In the genomic region with DNA sequence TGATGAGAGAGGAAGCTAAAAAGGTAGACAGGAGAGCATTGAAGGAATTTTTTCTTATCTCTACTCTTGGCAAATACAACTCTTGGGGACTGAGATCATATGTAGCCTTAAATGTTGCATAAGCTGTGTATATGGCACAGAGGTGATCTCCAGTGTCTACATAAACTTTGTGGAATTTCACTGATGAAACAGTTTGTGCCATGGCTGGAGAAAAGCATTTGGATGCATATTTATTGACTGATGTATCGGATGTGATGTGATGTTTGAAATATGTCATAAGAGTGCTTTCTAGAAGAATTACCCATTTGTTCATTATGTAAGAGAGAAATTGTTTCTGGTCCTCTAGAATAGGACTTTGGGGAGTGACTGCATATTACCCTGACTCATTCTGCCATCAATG, we compare ENCODE assay signal across 18 cellular contexts.
A peak's percentile ranks its signal among the peaks of the same experiment; 100 is the strongest.
DNase-seq lines count a peak whose midpoint lies in the region; ATAC-seq, FAIRE-seq and TF ChIP-seq lines count a peak whose summit lies in the region.
"Had no signal": no experiment of that assay in that cellular context is flagged by ENCODE, and none has a peak within 500 bp of the region (broad histone marks: within the 10 kb centered on the region; RNA-seq: fewer than 3 reads in every experiment).

No MANE protein-coding gene starts in this region.

- H3K36me3 Mint-ChIP-seq in naive thymus-derived CD8-positive, alpha-beta T cell, result no peaks in the 10 kb centered on the region
- no peaks in the 10 kb centered on the region for H3K36me3 Mint-ChIP-seq in activated CD4-positive, alpha-beta T cell treated with anti-CD3 and anti-CD28 coated beads for 36 hours (ENCODE audit: low read depth)

- no peaks in the 10 kb centered on the region for H3K36me3 ChIP-seq in HepG2 (replicated peaks in 1 of 2; ENCODE audit: control insufficient read depth in 1 of 2, insufficient read depth in 2 of 2, low read length in 2 of 2)
- H3K36me3 ChIP-seq in right lobe of liver, result no peaks in the 10 kb centered on the region
- H3K36me3 ChIP-seq: HAP-1, Peyer's patch had no signal

- WGBS in HepG2 (ENCODE audit: low lambda C conversion rate), result 0% methylated on average over 1 of the region's 1 CpG
- 88% methylated on average over 1 of the region's 1 CpG for WGBS in right lobe of liver (ENCODE audit: insufficient coverage, low coverage, low lambda C conversion rate, missing lambda C conversion rate)

- in situ Hi-C loops in HepG2 (cut with HindIII; ENCODE audit: extremely low pct_ligation_motif_present, low pct_unique_long_range_greater_than_20kb), result no loop called here

- no peak overlapping the region for H2AFZ ChIP-seq in HepG2 (ENCODE audit: low read length)

- no peaks in the 10 kb centered on the region for H3K4me1 Mint-ChIP-seq in naive thymus-derived CD8-positive, alpha-beta T cell
- H3K4me1 Mint-ChIP-seq in activated CD4-positive, alpha-beta T cell treated with anti-CD3 and anti-CD28 coated beads for 36 hours, result no peaks in the 10 kb centered on the region

- no peaks in the 10 kb centered on the region for H3K27me3 Mint-ChIP-seq in naive thymus-derived CD8-positive, alpha-beta T cell
- H3K27me3 Mint-ChIP-seq in activated CD4-positive, alpha-beta T cell treated with anti-CD3 and anti-CD28 coated beads for 36 hours, result no peaks in the 10 kb centered on the region

- no peaks in the 10 kb centered on the region for H3K79me2 ChIP-seq in HepG2 (ENCODE audit: insufficient read depth, low read length)

- no peak for TF ChIP-seq RAD21 in HepG2 (CRISPR knock-in tag; IDR thresholded peaks at IDR 0.05)

- ATAC-seq in HepG2, result no peak
- no peak for ATAC-seq in right lobe of liver
- peak; percentile 12 for ATAC-seq in foreskin keratinocyte
- ATAC-seq in naive thymus-derived CD8-positive, alpha-beta T cell, result no peak
- ATAC-seq in activated CD4-positive, alpha-beta T cell treated with anti-CD3 and anti-CD28 coated beads for 36 hours, result no peak
- ATAC-seq: K562 had no signal

- POLR2A ChIA-PET in HepG2 (lab: Yijun Ruan, JAX), result no interaction called here
- POLR2A ChIA-PET in naive thymus-derived CD8-positive, alpha-beta T cell (lab: Charles Lee), result no interaction called here
- POLR2A ChIA-PET in activated CD4-positive, alpha-beta T cell treated with anti-CD3 and anti-CD28 coated beads for 36 hours (lab: Charles Lee), result no interaction called here

- CTCF ChIA-PET in HepG2 (lab: Yijun Ruan, JAX; ENCODE audit: low intra/inter-chr PET ratio, low total read pairs), result no interaction called here
- CTCF ChIA-PET in activated CD4-positive, alpha-beta T cell treated with anti-CD3 and anti-CD28 coated beads for 36 hours (lab: Charles Lee), result interaction anchor here (0.6 kb wide), 1 partner anchor 155 kb away, joined by 3 read pairs; no protein-coding TSS in a partner anchor

- no peak for TF ChIP-seq EP300 in HepG2 (IDR thresholded peaks at IDR 0.05; ENCODE audit: low read depth in 2 of 2, low read length in 2 of 2)
- no peak for TF ChIP-seq EP300 in HepG2 (CRISPR knock-in tag; IDR thresholded peaks at IDR 0.05; ENCODE audit: borderline replicate concordance)

- TF ChIP-seq POLR2A in HepG2 (IDR thresholded peaks at IDR 0.05; ENCODE audit: insufficient read depth in 1 of 2, low read depth in 2 of 2, low read length in 2 of 2) (no peak), right lobe of liver (IDR thresholded peaks at IDR 0.05) (no peak), erythroblast (IDR thresholded peaks at IDR 0.05; ENCODE audit: low read length) (no peak)

- H3K4me2 ChIP-seq in HepG2 (ENCODE audit: low read depth, low read length), result no peak overlapping the region

- H3K4me3 Mint-ChIP-seq in naive thymus-derived CD8-positive, alpha-beta T cell, result no peak overlapping the region
- no peak overlapping the region for H3K4me3 Mint-ChIP-seq in activated CD4-positive, alpha-beta T cell treated with anti-CD3 and anti-CD28 coated beads for 36 hours

- no peak overlapping the region for H3K9ac ChIP-seq in HepG2 (ENCODE audit: insufficient read depth, low read depth, low read length)

- DNase-seq in HepG2 (ENCODE audit: low spot score) (peak; percentile 0), right lobe of liver (no peak), amniotic epithelial cell (ENCODE audit: low read depth) (peak; percentile 49), foreskin keratinocyte (peak in 1 of 2 donors; percentile 83), NCI-H1694 (lab: John Stamatoyannopoulos, UW) (no peak), erythroblast (lab: John Stamatoyannopoulos, UW) (no peak)
- no peak for DNase-seq in naive thymus-derived CD8-positive, alpha-beta T cell
- DNase-seq in activated CD4-positive, alpha-beta T cell treated with anti-CD3 and anti-CD28 coated beads for 36 hours, result no peak
- DNase-seq: 8988T, C1 segment of cervical spinal cord, NCI-H1092, NCI-H187 treated with DMSO at 0.1 percent for 48 hours, NCI-H446 treated with DMSO at 0.1 percent for 48 hours, Peyer's patch, SHP77 treated with DMSO at 0.1 percent for 48 hours had no signal

- H3K27me3 ChIP-seq in HepG2 (ENCODE audit: control insufficient read depth in 1 of 2, insufficient read depth in 2 of 2, low read length in 2 of 2), result no peaks in the 10 kb centered on the region
- no peaks in the 10 kb centered on the region for H3K27me3 ChIP-seq in right lobe of liver
- H3K27me3 ChIP-seq in foreskin keratinocyte, result no peaks in the 10 kb centered on the region
- H3K27me3 ChIP-seq: Peyer's patch had no signal

- no TSS peak for BruUV-seq in HepG2 (replicated peaks; lab: Mats Ljungman, UMichigan)

- H3K27ac ChIP-seq in HepG2 (ENCODE audit: extremely low read length, insufficient read depth, low read length), result no peak overlapping the region
- H3K27ac ChIP-seq in right lobe of liver, result no peak overlapping the region
- no peak overlapping the region for H3K27ac ChIP-seq in foreskin keratinocyte
- H3K27ac ChIP-seq: Peyer's patch had no signal

- intact Hi-C loops in HepG2 (cut with micrococcal nuclease; ENCODE audit: unreplicated experiment), result no loop called here
- intact Hi-C loops in right lobe of liver (cut with DNase I), result no loop called here
- intact Hi-C loops in activated CD4-positive, alpha-beta T cell treated with anti-CD3 and anti-CD28 coated beads for 36 hours (cut with DNase I, micrococcal nuclease), result no loop called here

- TF ChIP-seq CTCF in HepG2 (CRISPR knock-in tag; IDR thresholded peaks at IDR 0.05), result no peak
- TF ChIP-seq CTCF in right lobe of liver (IDR thresholded peaks at IDR 0.05), result no peak
- TF ChIP-seq CTCF in foreskin keratinocyte (conservative IDR thresholded peaks at IDR 0.05), result no peak

- no peaks in the 10 kb centered on the region for H4K20me1 ChIP-seq in HepG2 (ENCODE audit: insufficient read depth, low read length)

- FAIRE-seq in HepG2 (lab: Jason Lieb, UNC), result no peak
- FAIRE-seq: HTR-8/SVneo, K562 had no signal

- H3K27ac Mint-ChIP-seq in naive thymus-derived CD8-positive, alpha-beta T cell, result no peak overlapping the region
- no peak overlapping the region for H3K27ac Mint-ChIP-seq in activated CD4-positive, alpha-beta T cell treated with anti-CD3 and anti-CD28 coated beads for 36 hours

- H3K4me3 ChIP-seq in HepG2 (replicated peaks in 1 of 3; ENCODE audit: insufficient read depth in 1 of 3, low read depth in 2 of 3, low read length in 3 of 3), result no peak overlapping the region
- no peak overlapping the region for H3K4me3 ChIP-seq in right lobe of liver
- H3K4me3 ChIP-seq: HAP-1, K562, Peyer's patch had no signal

- H3K9me3 ChIP-seq in HepG2 (ENCODE audit: low read length) (no peaks in the 10 kb centered on the region), right lobe of liver (no peaks in the 10 kb centered on the region)
- H3K9me3 ChIP-seq: HAP-1, Peyer's patch had no signal

- H3K4me1 ChIP-seq in HepG2 (ENCODE audit: insufficient read depth, low read length), result no peaks in the 10 kb centered on the region
- H3K4me1 ChIP-seq in right lobe of liver, result no peaks in the 10 kb centered on the region
- H3K4me1 ChIP-seq in foreskin keratinocyte, result no peaks in the 10 kb centered on the region
- H3K4me1 ChIP-seq: HAP-1, Peyer's patch had no signal

- H3K9me3 Mint-ChIP-seq in naive thymus-derived CD8-positive, alpha-beta T cell, result peaks cover 0 to 12% (median 0%) of the 10 kb centered on the region in 9 donors
- peaks cover 3% of the 10 kb centered on the region for H3K9me3 Mint-ChIP-seq in activated CD4-positive, alpha-beta T cell treated with anti-CD3 and anti-CD28 coated beads for 36 hours (ENCODE audit: low read depth)

TF ChIP-seq in HepG2, 621 proteins besides CTCF, POLR2A, EP300 and RAD21 (continues in another document):
- TF ChIP-seq HOXA3 (CRISPR knock-in tag; IDR thresholded peaks at IDR 0.05), result no peak
- TF ChIP-seq MIER2 (CRISPR knock-in tag; IDR thresholded peaks at IDR 0.05), result no peak
- no peak for TF ChIP-seq ZNF629 (CRISPR knock-in tag; conservative IDR thresholded peaks at IDR 0.05)
- no peak for TF ChIP-seq ZNF337 (CRISPR knock-in tag; IDR thresholded peaks at IDR 0.05; ENCODE audit: borderline replicate concordance, low read depth)
- TF ChIP-seq GPN1 (CRISPR knock-in tag; IDR thresholded peaks at IDR 0.05; ENCODE audit: borderline replicate concordance), result no peak
- no peak for TF ChIP-seq HHEX (CRISPR knock-in tag; IDR thresholded peaks at IDR 0.05)
- no peak for TF ChIP-seq GATAD1 (CRISPR knock-in tag; IDR thresholded peaks at IDR 0.05)

Comparison
In these comparisons a context has a peak if more than half of its experiments do, and no peak if none do; other contexts are left out.
1. DNase-seq: peak in HepG2 (single experiment) and amniotic epithelial cell (single experiment); none in right lobe of liver (0 of 3), NCI-H1694 (single experiment), erythroblast (0 of 2), naive thymus-derived CD8-positive, alpha-beta T cell (0 of 10) and activated CD4-positive, alpha-beta T cell treated with anti-CD3 and anti-CD28 coated beads for 36 hours (single experiment).